ENCODE assay signal across 21 cellular contexts in the genomic region with DNA sequence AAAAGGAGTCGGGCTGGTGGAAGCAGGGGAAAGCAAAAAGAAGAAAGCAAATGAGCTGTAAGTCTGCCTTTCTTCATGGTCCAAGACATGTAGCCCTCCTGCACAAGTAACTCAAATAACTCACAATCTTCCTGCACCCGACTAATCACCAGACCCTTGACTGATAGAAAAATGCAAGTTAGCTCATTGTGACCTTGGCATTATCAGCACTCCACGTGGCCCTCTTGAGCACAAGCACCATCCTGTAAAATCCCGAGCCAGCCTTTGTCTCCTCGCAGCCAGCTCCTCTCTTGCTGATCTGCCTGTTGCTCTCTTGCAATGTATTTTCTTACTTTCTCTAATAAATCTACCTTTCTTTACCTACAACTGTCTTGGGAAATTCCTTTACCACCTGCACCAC. TPM values are rescaled to one million over a fixed set of nuclear protein-coding genes. Genes with fewer than 3 reads are reported as not detected.
DNase-seq lines count a peak whose midpoint lies in the region; TF ChIP-seq lines count a peak whose summit lies in the region.
"Had no signal": no experiment of that assay in that cellular context is flagged by ENCODE, and none has a peak within 500 bp of the region (broad histone marks: within the 10 kb centered on the region; RNA-seq: fewer than 3 reads in every experiment).

No MANE protein-coding gene starts in this region.

- DNase-seq in NCI-H1417 (lab: John Stamatoyannopoulos, UW) (peak in 2 of 3 experiments; percentile 35 to 48), NCI-H1417 treated with DMSO at 0.1 percent for 48 hours (lab: John Stamatoyannopoulos, UW) (no peak), DMS79 (lab: John Stamatoyannopoulos, UW) (peak; percentile 74), NCI-H2029 treated with DMSO at 0.1 percent for 48 hours (lab: John Stamatoyannopoulos, UW) (peak; percentile 61), esophagus muscularis mucosa (ENCODE audit: extremely low spot score) (peak; percentile 60), nephron progenitor cell (no peak), AG08396 (ENCODE audit: low spot score) (no peak), MG63 (no peak)
- DNase-seq: CD8-positive, alpha-beta T cell; GDM1; GOT3; HFFc6; KBM-7; NCI-H1930; NCI-H446 treated with DMSO at 0.1 percent for 48 hours; NCI-H774; PC-3 had no signal

- TF ChIP-seq CTCF in esophagus muscularis mucosa (IDR thresholded peaks at IDR 0.05) (no peak), nephron progenitor cell (IDR thresholded peaks at IDR 0.05) (no peak)

- H3K27ac ChIP-seq in esophagus muscularis mucosa (replicated peaks in 1 of 4): no peak overlapping the region
- H3K27ac ChIP-seq: BLaER1, RWPE1, SJSA1 had no signal

- H3K27me3 ChIP-seq in esophagus muscularis mucosa (no peaks in the 10 kb centered on the region), MG63 (no peaks in the 10 kb centered on the region)
- H3K27me3 ChIP-seq: BLaER1, SJSA1 had no signal

- peaks cover under 1% of the 10 kb centered on the region for H3K27me3 Mint-ChIP-seq in nephron progenitor cell (ENCODE audit: low read depth, poor library complexity)

- WGBS in esophagus muscularis mucosa: 73% methylated on average over 5 of the region's 5 CpGs

- H3K36me3 ChIP-seq in esophagus muscularis mucosa (no peaks in the 10 kb centered on the region), MG63 (no peaks in the 10 kb centered on the region)
- H3K36me3 ChIP-seq: BLaER1, SJSA1 had no signal

- H3K4me1 ChIP-seq in esophagus muscularis mucosa: no peaks in the 10 kb centered on the region
- H3K4me1 ChIP-seq: BLaER1, SJSA1 had no signal

- H3K27ac Mint-ChIP-seq in nephron progenitor cell: no peak overlapping the region
- H3K27ac Mint-ChIP-seq: CD8-positive, alpha-beta T cell; HFFc6 had no signal

- peaks cover 6% of the 10 kb centered on the region for H3K36me3 Mint-ChIP-seq in nephron progenitor cell (ENCODE audit: low read depth)
- H3K36me3 Mint-ChIP-seq: CD8-positive, alpha-beta T cell had no signal

- H3K4me3 ChIP-seq in esophagus muscularis mucosa (no peak overlapping the region), MG63 (no peak overlapping the region)
- H3K4me3 ChIP-seq: BLaER1, SJSA1 had no signal

- H3K9me3 ChIP-seq in esophagus muscularis mucosa (no peaks in the 10 kb centered on the region), MG63 (no peaks in the 10 kb centered on the region)
- H3K9me3 ChIP-seq: BLaER1, SJSA1 had no signal

- intact Hi-C loops in esophagus muscularis mucosa (cut with DNase I): no loop called here

- no peak overlapping the region for H3K4me3 Mint-ChIP-seq in nephron progenitor cell
- H3K4me3 Mint-ChIP-seq: CD8-positive, alpha-beta T cell; HFFc6 had no signal

- H3K4me1 Mint-ChIP-seq in nephron progenitor cell: peaks cover 21% of the 10 kb centered on the region

- TF ChIP-seq POLR2A in esophagus muscularis mucosa (IDR thresholded peaks at IDR 0.05; ENCODE audit: low read depth): no peak

- TF ChIP-seq EP300 in esophagus muscularis mucosa (IDR thresholded peaks at IDR 0.05): no peak

- peaks cover 19% of the 10 kb centered on the region for H3K9me3 Mint-ChIP-seq in nephron progenitor cell
- H3K9me3 Mint-ChIP-seq: CD8-positive, alpha-beta T cell had no signal

RNA-seq across cellular contexts. Expression of a gene that starts 2.2 kb away (rescaled TPM):
- total RNA-seq in esophagus muscularis mucosa: not detected
- total RNA-seq in MG63 (2014; rRNA removed; shearing (Covaris generic); ENCODE audit: low replicate concordance): not detected in 2 replicates
- total RNA-seq: CD8-positive, alpha-beta T cell; SJSA1 had no signal

RNA-seq across cellular contexts. Expression of a gene that starts 33.7 kb away (rescaled TPM):
- 1 to 10 TPM in 2 of 4 donors, under 1 TPM in 2; 0.83 to 4.0 (median 1.3) TPM for total RNA-seq in esophagus muscularis mucosa
- total RNA-seq in MG63 (2014; rRNA removed; shearing (Covaris generic); ENCODE audit: low replicate concordance): not detected in 2 replicates
- total RNA-seq: A172; CD8-positive, alpha-beta T cell; SJSA1 had no signal

RNA-seq across cellular contexts. Expression of a gene that starts 53.6 kb away (rescaled TPM):
- 10 to 100 TPM in 3 of 4 donors, 1 to 10 TPM in 1; 6.5 to 15.0 (median 12.2) TPM for total RNA-seq in esophagus muscularis mucosa
- total RNA-seq in MG63 (2014; rRNA removed; shearing (Covaris generic); ENCODE audit: low replicate concordance): 40.1 and 78.2 TPM in 2 replicates

RNA-seq across cellular contexts. Expression of a gene that starts 53.8 kb away (rescaled TPM):
- 1 to 10 TPM; 1.7 to 3.3 (median 2.6) TPM for total RNA-seq in esophagus muscularis mucosa
- total RNA-seq in MG63 (2014; rRNA removed; shearing (Covaris generic); ENCODE audit: low replicate concordance): 2.2 and 2.4 TPM in 2 replicates

Comparison
In these comparisons a context has a peak if more than half of its experiments do, and no peak if none do; other contexts are left out.
1. DNase-seq: peak in NCI-H1417 (2 of 3), DMS79 (single experiment), NCI-H2029 treated with DMSO at 0.1 percent for 48 hours (single experiment) and esophagus muscularis mucosa (single experiment); none in NCI-H1417 treated with DMSO at 0.1 percent for 48 hours (single experiment), nephron progenitor cell (single experiment), AG08396 (single experiment) and MG63 (single experiment).